ENCODE assay signal across 30 cellular contexts in genomic region chr2:153222231-153223165, GRCh38.
DNase-seq lines count a peak whose midpoint lies in the region; ATAC-seq, FAIRE-seq and TF ChIP-seq lines count a peak whose summit lies in the region.
"Had no signal": no experiment of that assay in that cellular context is flagged by ENCODE, and none has a peak within 500 bp of the region (broad histone marks: within the 10 kb centered on the region; RNA-seq: fewer than 3 reads in every experiment).

No MANE protein-coding gene starts in this region.

- H3K27me3 ChIP-seq in astrocyte (ENCODE audit: insufficient read depth, low read length) = no peaks in the 10 kb centered on the region
- H3K27me3 ChIP-seq in psoas muscle (ENCODE audit: insufficient read depth in 3 of 3, low read length in 2 of 3) = no peaks in the 10 kb centered on the region
- H3K27me3 ChIP-seq: BLaER1 treated with 17β-estradiol and CSF1 and Interleukin-3, amounts not matched to agents 10 nM and 100 nM; breast epithelium; colonic mucosa; suprapubic skin; uterus had no signal

- H3K79me2 ChIP-seq in astrocyte (ENCODE audit: insufficient read depth, low read length) = no peaks in the 10 kb centered on the region

- no peak overlapping the region for H3K27ac Mint-ChIP-seq in astrocyte (ENCODE audit: unreplicated experiment)
- H3K27ac Mint-ChIP-seq in activated T-helper 1 cell treated with anti-CD3 and anti-CD28 coated beads, Interleukin-12 subunit alpha, Interleukin-12 subunit beta, Interleukin-2, Interleukin-4 antibody, amounts not matched to agents 30 ng/mL and 10 ng/mL and 1 ng/mL, durations not matched to agents 14 hours and 24 hours and 36 hours = no peak overlapping the region
- H3K27ac Mint-ChIP-seq: activated naive CD4-positive, alpha-beta T cell treated with anti-CD3 and anti-CD28 coated beads, Interleukin-2, amount 10 ng/mL, durations not matched to agents 7 days and 5 days; effector memory CD8-positive, alpha-beta T cell; stimulated activated naive B cell treated with anti-CD40 and anti-IgM and Interleukin-4, amounts not matched to agents 10 μg/mL and 1 μg/mL and 100 μg/mL, for 72 hours had no signal

- H3K9me3 Mint-ChIP-seq in astrocyte (ENCODE audit: unreplicated experiment) = peaks cover 4% of the 10 kb centered on the region
- peaks cover 9% of the 10 kb centered on the region for H3K9me3 Mint-ChIP-seq in activated T-helper 1 cell treated with anti-CD3 and anti-CD28 coated beads, Interleukin-12 subunit alpha, Interleukin-12 subunit beta, Interleukin-2, Interleukin-4 antibody, amounts not matched to agents 30 ng/mL and 10 ng/mL and 1 ng/mL, durations not matched to agents 14 hours and 24 hours and 36 hours

- no peak overlapping the region for H3K4me3 ChIP-seq in astrocyte (ENCODE audit: insufficient read depth, low read depth, low read length)
- H3K4me3 ChIP-seq in psoas muscle = no peak overlapping the region
- H3K4me3 ChIP-seq: BLaER1 treated with 17β-estradiol and CSF1 and Interleukin-3, amounts not matched to agents 10 nM and 100 nM; breast epithelium; colonic mucosa; suprapubic skin; uterus had no signal

- 91 to 94% (median 94%) methylated on average over 26 to 27 of the region's 27 CpGs for WGBS in psoas muscle, 3 donors

- no peak overlapping the region for H3K9ac ChIP-seq in astrocyte (ENCODE audit: low read length)
- H3K9ac ChIP-seq: BLaER1 treated with 17β-estradiol and CSF1 and Interleukin-3, amounts not matched to agents 10 nM and 100 nM; KMS-11 had no signal

- FAIRE-seq in astrocyte (lab: Jason Lieb, UNC) = no peak
- FAIRE-seq: G401.6 had no signal

- H3K4me3 Mint-ChIP-seq in astrocyte (ENCODE audit: unreplicated experiment) = no peak overlapping the region
- no peak overlapping the region for H3K4me3 Mint-ChIP-seq in activated T-helper 1 cell treated with anti-CD3 and anti-CD28 coated beads, Interleukin-12 subunit alpha, Interleukin-12 subunit beta, Interleukin-2, Interleukin-4 antibody, amounts not matched to agents 30 ng/mL and 10 ng/mL and 1 ng/mL, durations not matched to agents 14 hours and 24 hours and 36 hours
- H3K4me3 Mint-ChIP-seq: activated naive CD4-positive, alpha-beta T cell treated with anti-CD3 and anti-CD28 coated beads, Interleukin-2, amount 10 ng/mL, durations not matched to agents 7 days and 5 days; effector memory CD8-positive, alpha-beta T cell; stimulated activated naive B cell treated with anti-CD40 and anti-IgM and Interleukin-4, amounts not matched to agents 10 μg/mL and 1 μg/mL and 100 μg/mL, for 72 hours had no signal

- DNase-seq in NCI-H146 treated with DMSO at 0.1 percent for 48 hours (lab: John Stamatoyannopoulos, UW; ENCODE audit: unreplicated experiment) = peak; percentile 47
- DNase-seq in NCI-H82 (lab: John Stamatoyannopoulos, UW) = peak; percentile 77
- peak; percentile 0 for DNase-seq in astrocyte (ENCODE audit: low read depth)
- DNase-seq in non-pigmented ciliary epithelial cell (ENCODE audit: low read depth) = peak; percentile 1
- DNase-seq in HPDE6-E6E7 (ENCODE audit: extremely low spot score) = no peak
- no peak for DNase-seq in activated T-helper 1 cell treated with anti-CD3 and anti-CD28 coated beads, Interleukin-12 subunit alpha, Interleukin-12 subunit beta, Interleukin-2, Interleukin-4 antibody, amounts not matched to agents 30 ng/mL and 10 ng/mL and 1 ng/mL, durations not matched to agents 14 hours and 24 hours and 36 hours (ENCODE audit: low spot score)
- DNase-seq in psoas muscle = no peak
- no peak for DNase-seq in NCI-H226
- DNase-seq: activated CD4-positive, alpha-beta T cell treated with anti-CD3 and anti-CD28 coated beads, Interleukin-2, amount 50 U/mL, for 1 hour; activated naive CD4-positive, alpha-beta T cell treated with anti-CD3 and anti-CD28 coated beads, Interleukin-2, amount 10 ng/mL, durations not matched to agents 7 days and 5 days; amniotic stem cell; colonic mucosa; COR-L47; effector memory CD8-positive, alpha-beta T cell; foreskin fibroblast; head of caudate nucleus; NCI-H1417 treated with DMSO at 0.1 percent for 48 hours; NCI-H2107; NCI-H526 treated with DMSO at 0.1 percent for 48 hours; stimulated activated CD4-positive, alpha-beta T cell treated with anti-CD3 and anti-CD28 coated beads, Interleukin-4, amount 100 ng/mL, for 24 hours; stimulated activated naive B cell treated with anti-CD40 and anti-IgM and Interleukin-4, amounts not matched to agents 10 μg/mL and 1 μg/mL and 100 μg/mL, for 72 hours; T-helper 9 cell; uterus had no signal

- H3K4me1 Mint-ChIP-seq in astrocyte (ENCODE audit: low read depth, unreplicated experiment) = no peaks in the 10 kb centered on the region
- no peaks in the 10 kb centered on the region for H3K4me1 Mint-ChIP-seq in activated T-helper 1 cell treated with anti-CD3 and anti-CD28 coated beads, Interleukin-12 subunit alpha, Interleukin-12 subunit beta, Interleukin-2, Interleukin-4 antibody, amounts not matched to agents 30 ng/mL and 10 ng/mL and 1 ng/mL, durations not matched to agents 14 hours and 24 hours and 36 hours (ENCODE audit: low read depth)
- H3K4me1 Mint-ChIP-seq: activated naive CD4-positive, alpha-beta T cell treated with anti-CD3 and anti-CD28 coated beads, Interleukin-2, amount 10 ng/mL, durations not matched to agents 7 days and 5 days; stimulated activated naive B cell treated with anti-CD40 and anti-IgM and Interleukin-4, amounts not matched to agents 10 μg/mL and 1 μg/mL and 100 μg/mL, for 72 hours had no signal

- H3K36me3 Mint-ChIP-seq in astrocyte (ENCODE audit: low read depth, unreplicated experiment) = no peaks in the 10 kb centered on the region
- no peaks in the 10 kb centered on the region for H3K36me3 Mint-ChIP-seq in activated T-helper 1 cell treated with anti-CD3 and anti-CD28 coated beads, Interleukin-12 subunit alpha, Interleukin-12 subunit beta, Interleukin-2, Interleukin-4 antibody, amounts not matched to agents 30 ng/mL and 10 ng/mL and 1 ng/mL, durations not matched to agents 14 hours and 24 hours and 36 hours (ENCODE audit: low read depth)
- H3K36me3 Mint-ChIP-seq: activated naive CD4-positive, alpha-beta T cell treated with anti-CD3 and anti-CD28 coated beads, Interleukin-2, amount 10 ng/mL, durations not matched to agents 7 days and 5 days; stimulated activated naive B cell treated with anti-CD40 and anti-IgM and Interleukin-4, amounts not matched to agents 10 μg/mL and 1 μg/mL and 100 μg/mL, for 72 hours had no signal

- no peaks in the 10 kb centered on the region for H3K27me3 Mint-ChIP-seq in astrocyte (ENCODE audit: low read depth, unreplicated experiment)
- H3K27me3 Mint-ChIP-seq in activated T-helper 1 cell treated with anti-CD3 and anti-CD28 coated beads, Interleukin-12 subunit alpha, Interleukin-12 subunit beta, Interleukin-2, Interleukin-4 antibody, amounts not matched to agents 30 ng/mL and 10 ng/mL and 1 ng/mL, durations not matched to agents 14 hours and 24 hours and 36 hours (ENCODE audit: insufficient read depth) = no peaks in the 10 kb centered on the region
- H3K27me3 Mint-ChIP-seq: activated naive CD4-positive, alpha-beta T cell treated with anti-CD3 and anti-CD28 coated beads, Interleukin-2, amount 10 ng/mL, durations not matched to agents 7 days and 5 days; effector memory CD8-positive, alpha-beta T cell; stimulated activated naive B cell treated with anti-CD40 and anti-IgM and Interleukin-4, amounts not matched to agents 10 μg/mL and 1 μg/mL and 100 μg/mL, for 72 hours had no signal

- H3K4me2 ChIP-seq in astrocyte (ENCODE audit: low read length) = no peak overlapping the region
- H3K4me2 ChIP-seq: BLaER1 treated with 17β-estradiol and CSF1 and Interleukin-3, amounts not matched to agents 10 nM and 100 nM; KMS-11 had no signal

- H3K27ac ChIP-seq in astrocyte (ENCODE audit: low read depth, low read length) (no peak overlapping the region), psoas muscle (no peak overlapping the region)
- H3K27ac ChIP-seq: BLaER1 treated with 17β-estradiol and CSF1 and Interleukin-3, amounts not matched to agents 10 nM and 100 nM; breast epithelium; colonic mucosa; KMS-11; suprapubic skin; uterus had no signal

- TF ChIP-seq CTCF in astrocyte (IDR thresholded peaks at IDR 0.05; ENCODE audit: insufficient read depth, low read depth, low read length) (no peak), psoas muscle (IDR thresholded peaks at IDR 0.05) (no peak)

- H3K4me1 ChIP-seq in astrocyte (ENCODE audit: insufficient read depth, low read length) (no peaks in the 10 kb centered on the region), psoas muscle (no peaks in the 10 kb centered on the region)
- H3K4me1 ChIP-seq: BLaER1 treated with 17β-estradiol and CSF1 and Interleukin-3, amounts not matched to agents 10 nM and 100 nM; breast epithelium; colonic mucosa; suprapubic skin; uterus had no signal

- no peak overlapping the region for H2AFZ ChIP-seq in astrocyte (ENCODE audit: low read depth, low read length)

- H3K9me3 ChIP-seq in astrocyte (ENCODE audit: insufficient read depth, low read depth, low read length) (no peaks in the 10 kb centered on the region), psoas muscle (peaks cover 15% of the 10 kb centered on the region)
- H3K9me3 ChIP-seq: colonic mucosa, suprapubic skin had no signal

- intact Hi-C loops in activated T-helper 1 cell treated with anti-CD3 and anti-CD28 coated beads, Interleukin-12 subunit alpha, Interleukin-12 subunit beta, Interleukin-2, Interleukin-4 antibody, amounts not matched to agents 30 ng/mL and 10 ng/mL and 1 ng/mL, durations not matched to agents 14 hours and 24 hours and 36 hours (cut with micrococcal nuclease) = no loop called here
- intact Hi-C loops in psoas muscle (cut with DNase I) = no loop called here

- ATAC-seq in psoas muscle = no peak
- ATAC-seq: effector memory CD8-positive, alpha-beta T cell; esophagus mucosa; sciatic nerve; stimulated activated naive B cell treated with anti-CD40 and anti-IgM and Interleukin-4, amounts not matched to agents 10 μg/mL and 1 μg/mL and 100 μg/mL, for 72 hours had no signal

- H4K20me1 ChIP-seq in astrocyte (ENCODE audit: insufficient read depth, low read length) = no peaks in the 10 kb centered on the region
- H4K20me1 ChIP-seq: BLaER1 treated with 17β-estradiol and CSF1 and Interleukin-3, amounts not matched to agents 10 nM and 100 nM had no signal

- H3K36me3 ChIP-seq in astrocyte (ENCODE audit: insufficient read depth, low read length) = no peaks in the 10 kb centered on the region
- H3K36me3 ChIP-seq in psoas muscle (ENCODE audit: insufficient read depth in 1 of 2, low read depth in 1 of 2) = no peaks in the 10 kb centered on the region
- H3K36me3 ChIP-seq: BLaER1 treated with 17β-estradiol and CSF1 and Interleukin-3, amounts not matched to agents 10 nM and 100 nM; breast epithelium; colonic mucosa; suprapubic skin; uterus had no signal

Comparison
In these comparisons a context has a peak if more than half of its experiments do, and no peak if none do; other contexts are left out.
1. DNase-seq: peak in NCI-H146 treated with DMSO at 0.1 percent for 48 hours (single experiment), NCI-H82 (single experiment), astrocyte (single experiment) and non-pigmented ciliary epithelial cell (single experiment); none in HPDE6-E6E7 (single experiment), activated T-helper 1 cell treated with anti-CD3 and anti-CD28 coated beads, Interleukin-12 subunit alpha, Interleukin-12 subunit beta, Interleukin-2, Interleukin-4 antibody, amounts not matched to agents 30 ng/mL and 10 ng/mL and 1 ng/mL, durations not matched to agents 14 hours and 24 hours and 36 hours (single experiment), psoas muscle (0 of 2) and NCI-H226 (single experiment).